18 cellular contexts compared by ENCODE assay signal in genomic region chr5:1506242-1507015, GRCh38. TPM values are rescaled to one million over a fixed set of nuclear protein-coding genes. Genes with fewer than 3 reads are reported as not detected.
DNase-seq lines count a peak whose midpoint lies in the region; ATAC-seq and TF ChIP-seq lines count a peak whose summit lies in the region.
"Had no signal": no experiment of that assay in that cellular context is flagged by ENCODE, and none has a peak within 500 bp of the region (broad histone marks: within the 10 kb centered on the region; RNA-seq: fewer than 3 reads in every experiment).

No MANE protein-coding gene starts in this region.

- peak overlapping the region; percentile 74 to 92 (median 87) for H3K27ac Mint-ChIP-seq in immature natural killer cell
- H3K27ac Mint-ChIP-seq in HFFc6, result no peak overlapping the region
- H3K27ac Mint-ChIP-seq: activated naive CD4-positive, alpha-beta T cell treated with anti-CD3 and anti-CD28 coated beads, Interleukin-2, amount 10 ng/mL, durations not matched to agents 7 days and 5 days; T-cell had no signal

- H3K4me1 Mint-ChIP-seq in immature natural killer cell (peaks cover 92% of the 10 kb centered on the region in 2 donors), HFFc6 (ENCODE audit: low read depth) (peaks cover 7% of the 10 kb centered on the region)

- H4K8ac ChIP-seq in trophoblast cell (ENCODE audit: low read depth, low read length), result no peak overlapping the region

- H3K36me3 ChIP-seq in DOHH2 (ENCODE audit: control insufficient read depth, low read length) (peaks cover 40% of the 10 kb centered on the region), RWPE2 (ENCODE audit: low read depth) (peaks cover 32% of the 10 kb centered on the region), trophoblast cell (ENCODE audit: control insufficient read depth in 1 of 2, insufficient read depth in 2 of 2, low read length in 2 of 2) (peaks cover 51 to 54% of the 10 kb centered on the region in 2 experiments)

- no peak overlapping the region for H3K9ac ChIP-seq in trophoblast cell (ENCODE audit: low read length)

- no peaks in the 10 kb centered on the region for H3K27me3 ChIP-seq in DOHH2 (ENCODE audit: control insufficient read depth, low read length)
- no peaks in the 10 kb centered on the region for H3K27me3 ChIP-seq in RWPE2 (ENCODE audit: insufficient read depth, poor library complexity, severe bottlenecking)
- H3K27me3 ChIP-seq in trophoblast cell (ENCODE audit: insufficient read depth, low read length), result no peaks in the 10 kb centered on the region
- H3K27me3 ChIP-seq: foreskin keratinocyte, testis had no signal

- H3K79me2 ChIP-seq in DOHH2 (ENCODE audit: control insufficient read depth, low read length), result peaks cover 98% of the 10 kb centered on the region
- peaks cover 51% of the 10 kb centered on the region for H3K79me2 ChIP-seq in trophoblast cell (ENCODE audit: control insufficient read depth, insufficient read depth, low read length, poor library complexity)

- H3K27me3 Mint-ChIP-seq in immature natural killer cell (ENCODE audit: low read depth in 3 of 3) (peaks cover 38 to 53% (median 42%) of the 10 kb centered on the region in 3 donors), HFFc6 (ENCODE audit: insufficient read depth) (no peaks in the 10 kb centered on the region; the same call in 1 of the 2 replicates)
- H3K27me3 Mint-ChIP-seq: activated naive CD4-positive, alpha-beta T cell treated with anti-CD3 and anti-CD28 coated beads, Interleukin-2, amount 10 ng/mL, durations not matched to agents 7 days and 5 days; T-cell had no signal

- ATAC-seq in RWPE2 (ENCODE audit: low read depth) (no peak), HG02970 (IDR thresholded peaks at IDR 0.05; ENCODE audit: low FRiP score, unreplicated experiment) (no peak)
- ATAC-seq: T-cell had no signal

- WGBS in trophoblast cell (ENCODE audit: extremely low coverage, insufficient coverage, insufficient read length), result no CpG with 5 or more reads among the region's 20 CpGs

- H3K79me1 ChIP-seq in trophoblast cell (ENCODE audit: low read length), result no peaks in the 10 kb centered on the region

- H2AFZ ChIP-seq in trophoblast cell (ENCODE audit: insufficient read depth, low read length, poor library complexity), result no peak overlapping the region

- H3K14ac ChIP-seq in trophoblast cell (ENCODE audit: low read length), result no peak overlapping the region

- H3K4me1 ChIP-seq in DOHH2 (ENCODE audit: control insufficient read depth, low read length) (peaks cover 55% of the 10 kb centered on the region), RWPE2 (ENCODE audit: insufficient read depth, poor library complexity, severe bottlenecking) (no peaks in the 10 kb centered on the region), trophoblast cell (ENCODE audit: control insufficient read depth in 1 of 2, insufficient read depth in 2 of 2, low read length in 2 of 2) (peaks cover 4 to 5% of the 10 kb centered on the region in 2 experiments)
- H3K4me1 ChIP-seq: foreskin keratinocyte had no signal

- H3K4ac ChIP-seq in trophoblast cell (ENCODE audit: low read depth, low read length), result peak overlapping the region; percentile 1

- H4K20me1 ChIP-seq in DOHH2 (ENCODE audit: control insufficient read depth, insufficient read depth, low read depth, low read length), result peaks cover 14% of the 10 kb centered on the region

- peak; percentile 68 for DNase-seq in RWPE2 (ENCODE audit: low spot score)
- no peak for DNase-seq in immature natural killer cell
- DNase-seq in trophoblast cell, result no peak
- no peak for DNase-seq in HFFc6
- DNase-seq in SHP77 (lab: John Stamatoyannopoulos, UW), result no peak
- DNase-seq in RPMI8226, result no peak
- DNase-seq: activated CD4-positive, alpha-beta T cell treated with anti-CD3 and anti-CD28 coated beads, Interleukin-2, amount 50 U/mL, for 4 hours; activated naive CD4-positive, alpha-beta T cell treated with anti-CD3 and anti-CD28 coated beads, Interleukin-2, amount 10 ng/mL, durations not matched to agents 7 days and 5 days; cortex of kidney; foreskin keratinocyte; NCI-H774; stimulated activated CD4-positive, alpha-beta T cell treated with anti-CD3 and anti-CD28 coated beads, Interleukin-4, amount 100 ng/mL, for 4 hours; testis had no signal

- H3K9me3 ChIP-seq in DOHH2 (ENCODE audit: control insufficient read depth, insufficient read depth, low read length), result no peaks in the 10 kb centered on the region
- H3K9me3 ChIP-seq in RWPE2 (ENCODE audit: severe bottlenecking), result no peaks in the 10 kb centered on the region
- H3K9me3 ChIP-seq in trophoblast cell (ENCODE audit: insufficient read depth, low read depth, low read length), result no peaks in the 10 kb centered on the region
- H3K9me3 ChIP-seq: testis had no signal

- H3K4me3 Mint-ChIP-seq in immature natural killer cell (peak overlapping the region; percentile 27 to 63 (median 38)), HFFc6 (no peak overlapping the region)
- H3K4me3 Mint-ChIP-seq: activated naive CD4-positive, alpha-beta T cell treated with anti-CD3 and anti-CD28 coated beads, Interleukin-2, amount 10 ng/mL, durations not matched to agents 7 days and 5 days; T-cell had no signal

- H3K36me3 Mint-ChIP-seq in immature natural killer cell, result peaks cover 9 to 21% (median 12%) of the 10 kb centered on the region in 3 donors
- H3K36me3 Mint-ChIP-seq in HFFc6 (ENCODE audit: low read depth), result peaks cover 2% of the 10 kb centered on the region

- H3K9me3 Mint-ChIP-seq in immature natural killer cell (no peaks in the 10 kb centered on the region), HFFc6 (no peaks in the 10 kb centered on the region)
- H3K9me3 Mint-ChIP-seq: activated naive CD4-positive, alpha-beta T cell treated with anti-CD3 and anti-CD28 coated beads, Interleukin-2, amount 10 ng/mL, durations not matched to agents 7 days and 5 days; T-cell had no signal

- H3F3A ChIP-seq in DOHH2 (ENCODE audit: control insufficient read depth, insufficient read depth), result peaks cover 16% of the 10 kb centered on the region

- H3K23ac ChIP-seq in trophoblast cell (ENCODE audit: low read length), result no peak overlapping the region

- H3K27ac ChIP-seq in DOHH2 (ENCODE audit: low read depth, low read length) (no peak overlapping the region), RWPE2 (ENCODE audit: poor library complexity, severe bottlenecking) (no peak overlapping the region), trophoblast cell (ENCODE audit: low read depth, low read length) (no peak overlapping the region)
- H3K27ac ChIP-seq: epithelial cell of prostate, foreskin keratinocyte, testis had no signal

- no peaks in the 10 kb centered on the region for H3K9me2 ChIP-seq in DOHH2 (replicated peaks; ENCODE audit: control insufficient read depth, low read length)

- H2BK12ac ChIP-seq in trophoblast cell (ENCODE audit: low read length), result no peak overlapping the region

- H4K12ac ChIP-seq in trophoblast cell (ENCODE audit: low read depth, low read length), result no peak overlapping the region

- H4K91ac ChIP-seq in trophoblast cell (ENCODE audit: low read depth, low read length), result no peak overlapping the region

- H3K18ac ChIP-seq in trophoblast cell (ENCODE audit: low read length), result no peak overlapping the region

- TF ChIP-seq CTCF in DOHH2 (IDR thresholded peaks at IDR 0.05; ENCODE audit: low read depth, low read length, poor library complexity, severe bottlenecking), result no peak
- TF ChIP-seq CTCF in RWPE2 (IDR thresholded peaks at IDR 0.05; ENCODE audit: poor library complexity, severe bottlenecking), result no peak
- no peak for TF ChIP-seq CTCF in HFFc6 (IDR thresholded peaks at IDR 0.05)

- no peak overlapping the region for H2AK5ac ChIP-seq in trophoblast cell (ENCODE audit: low read length)

- no peak overlapping the region for H3K4me3 ChIP-seq in DOHH2 (ENCODE audit: low read length)
- no peak overlapping the region for H3K4me3 ChIP-seq in RWPE2 (ENCODE audit: severe bottlenecking)
- no peak overlapping the region for H3K4me3 ChIP-seq in trophoblast cell (ENCODE audit: low read depth, low read length)
- H3K4me3 ChIP-seq: smooth muscle cell, testis had no signal

- no peak overlapping the region for H2BK5ac ChIP-seq in trophoblast cell (ENCODE audit: low read depth, low read length, poor library complexity)

- H2BK120ac ChIP-seq in trophoblast cell (ENCODE audit: insufficient read depth, low read length, poor library complexity), result no peak overlapping the region

- H3K4me2 ChIP-seq in DOHH2 (ENCODE audit: low read length), result peak overlapping the region; percentile 92
- H3K4me2 ChIP-seq in trophoblast cell (ENCODE audit: low read length), result no peak overlapping the region
- H3K4me2 ChIP-seq: smooth muscle cell had no signal

RNA-seq across cellular contexts. Expression of gene LPCAT1, which starts 17.3 kb away (rescaled TPM):
- polyA plus RNA-seq in immature natural killer cell, result 100 to 1,000 TPM; 107 to 255 (median 144) TPM
- 199 and 206 TPM in 2 replicates for polyA plus RNA-seq in trophoblast cell (2013)
- 10 to 100 TPM; 37.5 to 53.5 (median 44.1) TPM for total RNA-seq in HFFc6 (2021; fragmentation: NEBNext Ultra II Directional; extraction: Animal tissue kit (Norgen Biotek cat#: 25700))
